Comparison of ENCODE assay signal across 8 cellular contexts in genomic region chr19:11480927-11481776, GRCh38. TPM values are rescaled to one million over a fixed set of nuclear protein-coding genes. Genes with fewer than 3 reads are reported as not detected.
DNase-seq lines count a peak whose midpoint lies in the region; ATAC-seq lines count a peak whose summit lies in the region.

TSS of gene ELAVL3 (minus strand) at chr19:11481046. CDS start at chr19:11480608, 438 bp downstream.

- WGBS in mesendoderm (ENCODE audit: extremely low coverage, insufficient coverage, low lambda C conversion rate), result no CpG with 5 or more reads among the region's 52 CpGs

- ATAC-seq in HG02840 (IDR thresholded peaks at IDR 0.05; ENCODE audit: low FRiP score, unreplicated experiment) (no peak), GM21825 (IDR thresholded peaks at IDR 0.05; ENCODE audit: unreplicated experiment) (no peak)

- no peak within 1 kb of the TSS for H3K23ac ChIP-seq in mesendoderm (ENCODE audit: low read length)

- H3K79me2 ChIP-seq in mesendoderm (ENCODE audit: control insufficient read depth, insufficient read depth, low read length), result no peaks in the 10 kb centered on the region

- H3K9ac ChIP-seq in rectal smooth muscle tissue (ENCODE audit: low read length), result no peak within 1 kb of the TSS
- no peak within 1 kb of the TSS for H3K9ac ChIP-seq in mesendoderm (ENCODE audit: low read length)

- peaks cover 2% of the 10 kb centered on the region for H3K36me3 ChIP-seq in rectal smooth muscle tissue (ENCODE audit: control insufficient read depth, insufficient read depth, low read length)
- no peaks in the 10 kb centered on the region for H3K36me3 ChIP-seq in mesendoderm (ENCODE audit: control insufficient read depth, insufficient read depth, low read length)

- H3K4me3 ChIP-seq in rectal smooth muscle tissue (ENCODE audit: low read length) (peak within 1 kb of the TSS; percentile 4), mesendoderm (ENCODE audit: low read length) (no peak within 1 kb of the TSS)

- no peak within 1 kb of the TSS for H3K18ac ChIP-seq in mesendoderm (ENCODE audit: low read length)

- H3K4ac ChIP-seq in mesendoderm (ENCODE audit: low read depth, low read length), result no peak within 1 kb of the TSS

- no peak within 1 kb of the TSS for H2BK5ac ChIP-seq in mesendoderm (ENCODE audit: low read length)

- no peaks in the 10 kb centered on the region for H3K79me1 ChIP-seq in mesendoderm (ENCODE audit: low read length)

- H3K27me3 ChIP-seq in rectal smooth muscle tissue (ENCODE audit: control insufficient read depth, insufficient read depth, low read length) (peaks cover 31% of the 10 kb centered on the region), mesendoderm (ENCODE audit: insufficient read depth, low read length, poor library complexity) (peaks cover 15% of the 10 kb centered on the region)

- no peak within 1 kb of the TSS for H3K56ac ChIP-seq in mesendoderm (ENCODE audit: low read length)

- H2BK120ac ChIP-seq in mesendoderm (ENCODE audit: low read depth, low read length), result no peak within 1 kb of the TSS

- no peak within 1 kb of the TSS for H4K8ac ChIP-seq in mesendoderm (ENCODE audit: low read depth, low read length)

- H4K5ac ChIP-seq in mesendoderm (ENCODE audit: low read length), result no peak within 1 kb of the TSS

- peak within 1 kb of the TSS; percentile 94 for H3K27ac ChIP-seq in cingulate gyrus (ENCODE audit: low read depth, low read length)
- no peak within 1 kb of the TSS for H3K27ac ChIP-seq in rectal smooth muscle tissue (ENCODE audit: low read depth, low read length)
- no peak within 1 kb of the TSS for H3K27ac ChIP-seq in mesendoderm (ENCODE audit: low read depth, low read length)

- no peak within 1 kb of the TSS for H2AK5ac ChIP-seq in mesendoderm (ENCODE audit: low read length)

- H3K4me2 ChIP-seq in mesendoderm (ENCODE audit: low read length), result no peak within 1 kb of the TSS

- H2BK15ac ChIP-seq in mesendoderm (replicated peaks; ENCODE audit: low read depth), result no peak within 1 kb of the TSS

- H3K4me1 ChIP-seq in rectal smooth muscle tissue (ENCODE audit: control insufficient read depth, insufficient read depth, low read length) (no peaks in the 10 kb centered on the region), mesendoderm (ENCODE audit: control insufficient read depth, low read depth, low read length) (no peaks in the 10 kb centered on the region)

- DNase-seq in NCI-H1694 treated with DMSO at 0.1 percent for 48 hours (lab: John Stamatoyannopoulos, UW) (peak; percentile 7), NCI-H1694 (lab: John Stamatoyannopoulos, UW) (no peak), NCI-H2171 treated with DMSO at 0.1 percent for 48 hours (lab: John Stamatoyannopoulos, UW) (peak; percentile 61), mesendoderm (no peak)

RNA-seq across cellular contexts. Expression of gene ELAVL3, which starts in this region (rescaled TPM):
- 0.04 TPM for polyA plus RNA-seq in mesendoderm (2013, experiment 1 of 2)
- 0.06 TPM for polyA plus RNA-seq in mesendoderm (2013, experiment 2 of 2)

Comparison
In these comparisons a context has a peak if more than half of its experiments do, and no peak if none do; other contexts are left out.
1. DNase-seq: peak in NCI-H1694 treated with DMSO at 0.1 percent for 48 hours (single experiment) and NCI-H2171 treated with DMSO at 0.1 percent for 48 hours (single experiment); none in NCI-H1694 (single experiment) and mesendoderm (single experiment).